Comparison of ENCODE assay signal across 8 cellular contexts in the genomic region with DNA sequence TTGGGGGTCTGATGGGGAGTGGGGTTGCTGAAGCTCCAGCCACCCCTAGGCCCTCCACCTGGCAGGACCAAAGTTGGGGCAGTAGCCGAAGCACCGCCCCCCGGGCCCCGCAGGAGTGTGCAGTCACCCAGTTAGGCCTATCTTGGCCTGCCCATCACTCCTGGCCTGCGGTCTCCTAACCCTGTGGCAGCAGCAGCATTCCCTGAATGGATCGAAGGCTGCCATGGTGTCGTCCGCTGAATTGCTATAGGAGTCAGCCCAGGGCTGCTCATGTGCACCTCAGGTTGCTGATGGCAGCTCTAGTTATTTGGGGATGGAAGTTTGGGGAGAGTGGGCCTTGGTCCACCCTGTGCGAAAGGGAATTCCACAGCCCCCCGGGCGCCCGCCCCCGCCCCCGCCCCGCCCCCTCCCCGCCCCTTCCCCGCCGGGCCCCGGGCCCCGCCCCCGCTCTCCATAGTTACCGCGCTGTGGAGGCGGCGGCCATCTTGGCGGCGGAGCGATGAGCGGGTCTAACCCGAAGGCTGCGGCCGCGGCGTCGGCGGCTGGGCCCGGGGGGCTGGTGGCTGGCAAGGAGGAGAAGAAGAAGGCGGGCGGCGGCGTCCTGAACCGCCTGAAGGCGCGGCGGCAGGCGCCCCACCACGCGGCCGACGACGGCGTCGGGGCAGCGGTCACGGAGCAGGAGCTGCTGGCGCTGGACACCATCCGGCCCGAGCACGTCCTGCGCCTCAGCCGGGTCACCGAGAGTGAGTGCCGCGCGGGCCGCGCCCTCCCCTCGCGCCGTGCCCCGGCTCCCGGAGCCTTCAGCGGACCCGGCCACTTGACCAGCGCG. TPM values are rescaled to one million over a fixed set of nuclear protein-coding genes. Genes with fewer than 3 reads are reported as not detected.
A peak's percentile ranks its signal among the peaks of the same experiment; 100 is the strongest.
DNase-seq lines count a peak whose midpoint lies in the region; ATAC-seq and TF ChIP-seq lines count a peak whose summit lies in the region.

TSS of gene UNC119B (plus strand) at position 483 of the 829 bp plus-strand sequence. CDS start at position 500, 17 bp downstream.

- H3K4me2 ChIP-seq in BLaER1 treated with 17β-estradiol and CSF1 and Interleukin-3, amounts not matched to agents 10 nM and 100 nM, result peak within 1 kb of the TSS; percentile 89 to 99 (median 95)
- peak within 1 kb of the TSS; percentile 81 for H3K4me2 ChIP-seq in neuronal stem cell (ENCODE audit: insufficient read depth, low read length, poor library complexity, severe bottlenecking)

- H3K18ac ChIP-seq in neuronal stem cell (ENCODE audit: low read length), result peak within 1 kb of the TSS; percentile 99

- H2BK12ac ChIP-seq in neuronal stem cell (ENCODE audit: low read length), result no peak within 1 kb of the TSS

- H3K9ac ChIP-seq in BLaER1 treated with 17β-estradiol and CSF1 and Interleukin-3, amounts not matched to agents 10 nM and 100 nM, result peak within 1 kb of the TSS; percentile 85 to 98 (median 95)
- peak within 1 kb of the TSS; percentile 95 for H3K9ac ChIP-seq in neuronal stem cell (ENCODE audit: low read depth, low read length, poor library complexity)

- H3K4me1 ChIP-seq in BLaER1 treated with 17β-estradiol and CSF1 and Interleukin-3, amounts not matched to agents 10 nM and 100 nM, result peaks cover 24 to 72% (median 67%) of the 10 kb centered on the region in 10 experiments
- peaks cover 5% of the 10 kb centered on the region; the same call in 1 of the 2 replicates for H3K4me1 ChIP-seq in SJCRH30
- H3K4me1 ChIP-seq in neuronal stem cell (ENCODE audit: control insufficient read depth in 2 of 2, insufficient read depth in 1 of 2, low read depth in 1 of 2, low read length in 2 of 2), result peaks cover 10 to 13% of the 10 kb centered on the region in 2 donors

- H3K27me3 ChIP-seq in BLaER1 treated with 17β-estradiol and CSF1 and Interleukin-3, amounts not matched to agents 10 nM and 100 nM, result no peaks in the 10 kb centered on the region
- H3K27me3 ChIP-seq in SJCRH30 (no peaks in the 10 kb centered on the region), neuronal stem cell (ENCODE audit: control insufficient read depth in 3 of 3, insufficient read depth in 3 of 3, low read depth in 1 of 3, low read length in 3 of 3) (no peaks in the 10 kb centered on the region)

- no CpG with 5 or more reads among the region's 76 CpGs for WGBS in neuronal stem cell (ENCODE audit: extremely low coverage in 2 of 2, insufficient read length in 2 of 2, insufficient replicate concordance in 1 of 2), 2 donors

- no peak for TF ChIP-seq CTCF in subcutaneous adipose tissue (IDR thresholded peaks at IDR 0.05; ENCODE audit: low read depth)

- DNase-seq in HT-29 (ENCODE audit: low spot score) (peak; percentile 60), SJCRH30 (peak; percentile 69 to 71), germinal center (ENCODE audit: low spot score) (peak; percentile 87), neuronal stem cell (ENCODE audit: low spot score) (peak; percentile 64)
- peak; percentile 59 for DNase-seq in activated gamma-delta T cell treated with anti-CD3 and anti-CD28 coated beads, Interleukin-2, amount 50 U/mL, for 16 hours (ENCODE audit: low read depth)

- H3K36me3 ChIP-seq in BLaER1 treated with 17β-estradiol and CSF1 and Interleukin-3, amounts not matched to agents 10 nM and 100 nM, result peaks cover 23 to 33% (median 26%) of the 10 kb centered on the region in 11 experiments
- H3K36me3 ChIP-seq in SJCRH30 (peaks cover 8% of the 10 kb centered on the region), neuronal stem cell (replicated peaks in 1 of 2; ENCODE audit: control insufficient read depth in 2 of 2, insufficient read depth in 2 of 2, low read length in 2 of 2) (peaks cover 15 to 44% of the 10 kb centered on the region in 2 donors)

- H4K8ac ChIP-seq in neuronal stem cell (ENCODE audit: low read depth, low read length), result no peak within 1 kb of the TSS

- peak within 1 kb of the TSS; percentile 95 to 100 (median 99) for H3K4me3 ChIP-seq in BLaER1 treated with 17β-estradiol and CSF1 and Interleukin-3, amounts not matched to agents 10 nM and 100 nM
- peak within 1 kb of the TSS; percentile 96 for H3K4me3 ChIP-seq in SJCRH30
- H3K4me3 ChIP-seq in neuronal stem cell (ENCODE audit: low read length in 2 of 2), result peak within 1 kb of the TSS; percentile 90 to 99

- H3K14ac ChIP-seq in neuronal stem cell (ENCODE audit: low read length), result peak within 1 kb of the TSS; percentile 77

- H2AK5ac ChIP-seq in neuronal stem cell (ENCODE audit: low read depth, low read length), result peak within 1 kb of the TSS; percentile 74

- peaks cover 5% of the 10 kb centered on the region for H3K79me1 ChIP-seq in neuronal stem cell (ENCODE audit: low read depth, low read length)

- H3K27ac ChIP-seq in BLaER1 treated with 17β-estradiol and CSF1 and Interleukin-3, amounts not matched to agents 10 nM and 100 nM, result peak within 1 kb of the TSS; percentile 38 to 95 (median 89)
- H3K27ac ChIP-seq in SJCRH30 (peak within 1 kb of the TSS; percentile 46; the same call in 1 of the 2 replicates), neuronal stem cell (replicated peaks; ENCODE audit: low read length) (peak within 1 kb of the TSS; percentile 63)

- peak within 1 kb of the TSS; percentile 76 for H2BK5ac ChIP-seq in neuronal stem cell (ENCODE audit: low read length)

- peak; percentile 64 for ATAC-seq in GM19395 (IDR thresholded peaks at IDR 0.05; ENCODE audit: unreplicated experiment)

- no peaks in the 10 kb centered on the region for H3K9me3 ChIP-seq in BLaER1 treated with 17β-estradiol and CSF1 and Interleukin-3, amounts not matched to agents 10 nM and 100 nM (replicated peaks in 1 of 11)
- H3K9me3 ChIP-seq in SJCRH30 (replicated peaks) (no peaks in the 10 kb centered on the region), neuronal stem cell (replicated peaks in 1 of 2; ENCODE audit: control insufficient read depth in 2 of 2, insufficient read depth in 1 of 2, low read depth in 1 of 2, low read length in 2 of 2) (no peaks in the 10 kb centered on the region)

- peaks cover 6 to 28% (median 17%) of the 10 kb centered on the region in 11 experiments; a peak in 18 of 22 replicates for H4K20me1 ChIP-seq in BLaER1 treated with 17β-estradiol and CSF1 and Interleukin-3, amounts not matched to agents 10 nM and 100 nM

- peak within 1 kb of the TSS; percentile 76 for H2BK15ac ChIP-seq in neuronal stem cell (ENCODE audit: low read length)

- peak within 1 kb of the TSS; percentile 97 for H2AFZ ChIP-seq in neuronal stem cell (ENCODE audit: low read length)

- H4K91ac ChIP-seq in neuronal stem cell (ENCODE audit: low read depth, low read length, poor library complexity), result no peak within 1 kb of the TSS

- peak within 1 kb of the TSS; percentile 73 for H2BK120ac ChIP-seq in neuronal stem cell (ENCODE audit: low read depth, low read length)

- no peak within 1 kb of the TSS for H3K4ac ChIP-seq in neuronal stem cell (ENCODE audit: low read length)

- H3K23ac ChIP-seq in neuronal stem cell (ENCODE audit: low read depth, low read length, poor library complexity), result peak within 1 kb of the TSS; percentile 82

RNA-seq across cellular contexts. Expression of gene UNC119B, which starts in this region (rescaled TPM):
- 16.7 and 19.1 TPM in 2 replicates for total RNA-seq in HT-29 (2014; rRNA removed; shearing (Covaris generic))
- 16.9 and 20.2 TPM in 2 replicates for total RNA-seq in SJCRH30 (2014; rRNA removed; shearing (Covaris generic))
- 41.3 TPM for polyA plus RNA-seq in neuronal stem cell (2013, experiment 1 of 2)
- polyA plus RNA-seq in neuronal stem cell (2013, experiment 2 of 2), result 43.0 TPM
- 10 to 100 TPM; 11.3 to 24.1 (median 17.6) TPM for total RNA-seq in subcutaneous adipose tissue

Comparison
In these comparisons a context has a peak if more than half of its experiments do, and no peak if none do; other contexts are left out.
1. Peak in every context shown above with its lines: DNase-seq, ATAC-seq, H3K4me3 ChIP-seq and H3K27ac ChIP-seq.